18 cellular contexts compared by ENCODE assay signal in the genomic region with DNA sequence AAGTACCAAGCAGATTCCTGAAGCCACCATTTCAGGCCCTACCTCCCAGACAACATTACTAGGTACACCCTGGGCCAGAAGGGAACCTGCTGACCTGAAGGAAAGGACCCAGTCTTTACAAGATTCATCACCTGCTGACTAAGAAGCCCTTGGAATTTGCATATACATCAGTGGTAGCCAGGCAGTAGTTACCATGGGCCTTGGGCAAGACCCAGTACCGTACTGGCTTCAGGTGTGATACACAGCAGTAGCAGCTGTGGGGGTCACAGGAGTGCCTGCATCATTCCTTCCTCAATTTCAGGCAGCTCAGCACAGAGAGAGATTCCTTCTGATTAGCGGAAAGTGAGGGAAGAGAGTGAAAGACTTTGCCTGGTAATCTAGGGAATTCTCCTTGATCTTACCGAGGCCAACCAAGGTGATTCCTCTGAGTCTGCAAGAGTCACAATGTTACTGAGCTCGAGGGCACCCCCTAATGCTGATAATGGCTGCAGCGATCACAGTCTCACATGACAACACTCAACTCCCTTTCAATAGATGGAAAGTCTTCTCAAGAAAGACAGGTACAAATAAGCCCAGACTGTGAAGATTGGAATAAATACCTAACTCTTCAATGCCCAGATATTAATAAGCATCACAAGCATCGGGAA.
"Had no signal": no experiment of that assay in that cellular context is flagged by ENCODE, and none has a peak within 500 bp of the region (broad histone marks: within the 10 kb centered on the region; RNA-seq: fewer than 3 reads in every experiment).

No MANE protein-coding gene starts in this region.

- H3K9me3 Mint-ChIP-seq: natural killer cell treated with Interleukin-12 subunit alpha and Interleukin-12 subunit beta and Interleukin-15 and Interleukin-18, amount 100 ng/mL, for 72 hours had no signal

- DNase-seq: activated CD4-positive, alpha-beta T cell treated with anti-CD3 and anti-CD28 coated beads for 48 hours; activated CD8-positive, alpha-beta T cell treated with anti-CD3 and anti-CD28 coated beads, Interleukin-2, amount 10 ng/mL, durations not matched to agents 7 days and 5 days; activated naive CD4-positive, alpha-beta T cell treated with Interleukin-2 at 50 U/mL for 16 hours; cortex of kidney; effector memory CD4-positive, alpha-beta T cell; glutamatergic neuron; left lung; occipital lobe; stimulated activated CD4-positive, alpha-beta T cell treated with anti-CD3 and anti-CD28 coated beads, Interleukin-12 subunit alpha, Interleukin-12 subunit beta, amount 100 ng/mL, for 4 hours; stimulated activated CD4-positive, alpha-beta T cell treated with anti-CD3 and anti-CD28 coated beads, Interleukin-2, amount 100 ng/mL, for 48 hours; stimulated activated naive CD8-positive, alpha-beta T cell treated with anti-CD3 and anti-CD28 coated beads, Interleukin-15, Interleukin-2, amounts not matched to agents 100 U/mL and 50 U/mL, for 24 hours; T1000; upper lobe of left lung had no signal

- H3K27me3 ChIP-seq: left lung, suprapubic skin, upper lobe of left lung had no signal

- H3K4me3 ChIP-seq: left lung, psoas muscle, suprapubic skin, upper lobe of left lung had no signal

- H3K4me3 Mint-ChIP-seq: activated CD8-positive, alpha-beta T cell treated with anti-CD3 and anti-CD28 coated beads, Interleukin-2, amount 10 ng/mL, durations not matched to agents 7 days and 5 days; memory B cell; natural killer cell treated with Interleukin-12 subunit alpha and Interleukin-12 subunit beta and Interleukin-15 and Interleukin-18, amount 100 ng/mL, for 72 hours had no signal

- H3K4me1 Mint-ChIP-seq: memory B cell had no signal

- H3K9me3 ChIP-seq: upper lobe of left lung had no signal

- FAIRE-seq: keratinocyte had no signal

- H3K36me3 Mint-ChIP-seq: natural killer cell treated with Interleukin-12 subunit alpha and Interleukin-12 subunit beta and Interleukin-15 and Interleukin-18, amount 100 ng/mL, for 72 hours had no signal

- H3K4me1 ChIP-seq: left lung, psoas muscle, suprapubic skin, upper lobe of left lung had no signal

- H3K36me3 ChIP-seq: left lung, suprapubic skin, upper lobe of left lung had no signal

- H3K27ac Mint-ChIP-seq: activated CD8-positive, alpha-beta T cell treated with anti-CD3 and anti-CD28 coated beads, Interleukin-2, amount 10 ng/mL, durations not matched to agents 7 days and 5 days; memory B cell; natural killer cell treated with Interleukin-12 subunit alpha and Interleukin-12 subunit beta and Interleukin-15 and Interleukin-18, amount 100 ng/mL, for 72 hours had no signal

- ATAC-seq: activated CD8-positive, alpha-beta T cell treated with anti-CD3 and anti-CD28 coated beads, Interleukin-2, amount 10 ng/mL, durations not matched to agents 7 days and 5 days; left lung; stimulated activated naive CD8-positive, alpha-beta T cell treated with anti-CD3 and anti-CD28 coated beads, Interleukin-15, Interleukin-2, amounts not matched to agents 100 U/mL and 50 U/mL, for 24 hours had no signal

- H3K27ac ChIP-seq: left lung, psoas muscle, suprapubic skin, upper lobe of left lung had no signal
